Comparison of ENCODE assay signal across 1 cellular context in genomic region chr2:121755237-121756111, GRCh38.
TF ChIP-seq lines count a peak whose summit lies in the region.

Gene TSN (plus strand): TSS chr2:121755651. CDS start chr2:121755780, 129 bp downstream.

TF ChIP-seq in HepG2, 621 proteins besides CTCF, POLR2A, EP300 and RAD21 (continued from another document):
- no peak for TF ChIP-seq U2AF1 (optimal IDR thresholded peaks at IDR 0.05; ENCODE audit: low read depth, low read length)
- TF ChIP-seq ZNF20 (CRISPR knock-in tag; IDR thresholded peaks at IDR 0.05): no peak
- no peak for TF ChIP-seq ZBTB21 (CRISPR knock-in tag; IDR thresholded peaks at IDR 0.05)
- 0 out of 2 replicates have a peak, but pooled peaks have one; percentile 49 for TF ChIP-seq ZBTB46 (CRISPR knock-in tag; IDR thresholded peaks at IDR 0.05; ENCODE audit: borderline replicate concordance)
- TF ChIP-seq TAF15 (IDR thresholded peaks at IDR 0.05; ENCODE audit: low read depth, low read length, poor library complexity, severe bottlenecking): peak; percentile 81
- TF ChIP-seq ZNF850 (CRISPR knock-in tag; conservative IDR thresholded peaks at IDR 0.05): no peak
- TF ChIP-seq, protein P1, sequence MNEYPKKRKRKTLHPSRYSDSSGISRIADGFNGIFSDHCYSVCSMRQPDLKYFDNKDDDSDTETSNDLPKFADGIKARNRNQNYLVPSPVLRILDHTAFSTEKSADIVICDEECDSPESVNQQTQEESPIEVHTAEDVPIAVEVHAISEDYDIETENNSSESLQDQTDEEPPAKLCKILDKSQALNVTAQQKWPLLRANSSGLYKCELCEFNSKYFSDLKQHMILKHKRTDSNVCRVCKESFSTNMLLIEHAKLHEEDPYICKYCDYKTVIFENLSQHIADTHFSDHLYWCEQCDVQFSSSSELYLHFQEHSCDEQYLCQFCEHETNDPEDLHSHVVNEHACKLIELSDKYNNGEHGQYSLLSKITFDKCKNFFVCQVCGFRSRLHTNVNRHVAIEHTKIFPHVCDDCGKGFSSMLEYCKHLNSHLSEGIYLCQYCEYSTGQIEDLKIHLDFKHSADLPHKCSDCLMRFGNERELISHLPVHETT (CRISPR knock-in tag; conservative IDR thresholded peaks at IDR 0.05): peak; percentile 97
- TF ChIP-seq NR1H2 (CRISPR knock-in tag; IDR thresholded peaks at IDR 0.05; ENCODE audit: borderline replicate concordance, low read depth): no peak
- TF ChIP-seq ZNF772 (CRISPR knock-in tag; IDR thresholded peaks at IDR 0.05): peak; percentile 93; the same call in 1 of the 2 replicates
- peak; percentile 37; the same call in 1 of the 2 replicates for TF ChIP-seq ZNF24 (IDR thresholded peaks at IDR 0.05)
- peak; percentile 99 for TF ChIP-seq KDM2A (CRISPR knock-in tag; IDR thresholded peaks at IDR 0.05; ENCODE audit: borderline replicate concordance, low read depth)
- no peak; the same call in 1 of the 2 replicates for TF ChIP-seq SOX5 (CRISPR knock-in tag; IDR thresholded peaks at IDR 0.05; ENCODE audit: borderline replicate concordance)
- TF ChIP-seq FOXO4 (CRISPR knock-in tag; conservative IDR thresholded peaks at IDR 0.05): no peak
- TF ChIP-seq CHD4 (IDR thresholded peaks at IDR 0.05; ENCODE audit: borderline replicate concordance, low read length): no peak
- no peak for TF ChIP-seq SNAI1 (CRISPR knock-in tag; IDR thresholded peaks at IDR 0.05; ENCODE audit: borderline replicate concordance)
- TF ChIP-seq RAD51 (IDR thresholded peaks at IDR 0.05; ENCODE audit: borderline replicate concordance): peak; percentile 45; the same call in 1 of the 2 replicates
- no peak for TF ChIP-seq HES4 (CRISPR knock-in tag; IDR thresholded peaks at IDR 0.05; ENCODE audit: borderline replicate concordance)
- no peak; the same call in 1 of the 2 replicates for TF ChIP-seq ZNF3 (CRISPR knock-in tag; IDR thresholded peaks at IDR 0.05)
- TF ChIP-seq SP1 (IDR thresholded peaks at IDR 0.05): 0 out of 2 replicates have a peak, but pooled peaks have one; percentile 67
- peak; percentile 100 for TF ChIP-seq SP1 (CRISPR knock-in tag; IDR thresholded peaks at IDR 0.05)
- TF ChIP-seq, protein P2, sequence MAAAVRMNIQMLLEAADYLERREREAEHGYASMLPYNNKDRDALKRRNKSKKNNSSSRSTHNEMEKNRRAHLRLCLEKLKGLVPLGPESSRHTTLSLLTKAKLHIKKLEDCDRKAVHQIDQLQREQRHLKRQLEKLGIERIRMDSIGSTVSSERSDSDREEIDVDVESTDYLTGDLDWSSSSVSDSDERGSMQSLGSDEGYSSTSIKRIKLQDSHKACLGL (CRISPR knock-in tag; IDR thresholded peaks at IDR 0.05): peak; percentile 97
- TF ChIP-seq ATF1 (CRISPR knock-in tag; IDR thresholded peaks at IDR 0.05): 0 out of 2 replicates have a peak, but pooled peaks have one; percentile 34
- peak; percentile 91 for TF ChIP-seq MTERF4 (CRISPR knock-in tag; IDR thresholded peaks at IDR 0.05)
- no peak; the same call in 1 of the 2 replicates for TF ChIP-seq NFAT5 (CRISPR knock-in tag; IDR thresholded peaks at IDR 0.05)
- TF ChIP-seq NFYB (CRISPR knock-in tag; IDR thresholded peaks at IDR 0.05): peak; percentile 52
- peak; percentile 91; the same call in 1 of the 2 replicates for TF ChIP-seq ZKSCAN8 (CRISPR knock-in tag; IDR thresholded peaks at IDR 0.05; ENCODE audit: borderline replicate concordance)
- TF ChIP-seq ZMAT3 (CRISPR knock-in tag; conservative IDR thresholded peaks at IDR 0.05): peak; percentile 97
- TF ChIP-seq GATAD1 (CRISPR knock-in tag; IDR thresholded peaks at IDR 0.05): peak; percentile 100
- TF ChIP-seq GABPB1 (CRISPR knock-in tag; IDR thresholded peaks at IDR 0.05): peak; percentile 96
- TF ChIP-seq, protein P3, sequence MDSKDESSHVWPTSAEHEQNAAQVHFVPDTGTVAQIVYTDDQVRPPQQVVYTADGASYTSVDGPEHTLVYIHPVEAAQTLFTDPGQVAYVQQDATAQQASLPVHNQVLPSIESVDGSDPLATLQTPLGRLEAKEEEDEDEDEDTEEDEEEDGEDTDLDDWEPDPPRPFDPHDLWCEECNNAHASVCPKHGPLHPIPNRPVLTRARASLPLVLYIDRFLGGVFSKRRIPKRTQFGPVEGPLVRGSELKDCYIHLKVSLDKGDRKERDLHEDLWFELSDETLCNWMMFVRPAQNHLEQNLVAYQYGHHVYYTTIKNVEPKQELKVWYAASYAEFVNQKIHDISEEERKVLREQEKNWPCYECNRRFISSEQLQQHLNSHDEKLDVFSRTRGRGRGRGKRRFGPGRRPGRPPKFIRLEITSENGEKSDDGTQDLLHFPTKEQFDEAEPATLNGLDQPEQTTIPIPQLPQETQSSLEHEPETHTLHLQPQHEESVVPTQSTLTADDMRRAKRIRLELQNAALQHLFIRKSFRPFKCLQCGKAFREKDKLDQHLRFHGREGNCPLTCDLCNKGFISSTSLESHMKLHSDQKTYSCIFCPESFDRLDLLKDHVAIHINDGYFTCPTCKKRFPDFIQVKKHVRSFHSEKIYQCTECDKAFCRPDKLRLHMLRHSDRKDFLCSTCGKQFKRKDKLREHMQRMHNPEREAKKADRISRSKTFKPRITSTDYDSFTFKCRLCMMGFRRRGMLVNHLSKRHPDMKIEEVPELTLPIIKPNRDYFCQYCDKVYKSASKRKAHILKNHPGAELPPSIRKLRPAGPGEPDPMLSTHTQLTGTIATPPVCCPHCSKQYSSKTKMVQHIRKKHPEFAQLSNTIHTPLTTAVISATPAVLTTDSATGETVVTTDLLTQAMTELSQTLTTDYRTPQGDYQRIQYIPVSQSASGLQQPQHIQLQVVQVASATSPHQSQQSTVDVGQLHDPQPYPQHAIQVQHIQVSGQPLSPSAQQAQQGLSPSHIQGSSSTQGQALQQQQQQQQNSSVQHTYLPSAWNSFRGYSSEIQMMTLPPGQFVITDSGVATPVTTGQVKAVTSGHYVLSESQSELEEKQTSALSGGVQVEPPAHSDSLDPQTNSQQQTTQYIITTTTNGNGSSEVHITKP (CRISPR knock-in tag; IDR thresholded peaks at IDR 0.05; ENCODE audit: low read depth): peak; percentile 63; the same call in 1 of the 2 replicates
- TF ChIP-seq ZNF468 (CRISPR knock-in tag; IDR thresholded peaks at IDR 0.05): no peak
- peak; percentile 18; the same call in 1 of the 2 replicates for TF ChIP-seq ZNF256 (CRISPR knock-in tag; conservative IDR thresholded peaks at IDR 0.05)
- TF ChIP-seq ZNF691 (CRISPR knock-in tag; IDR thresholded peaks at IDR 0.05; ENCODE audit: borderline replicate concordance, low read depth): peak; percentile 96; the same call in 1 of the 2 replicates
- no peak for TF ChIP-seq ZNF33A (CRISPR knock-in tag; IDR thresholded peaks at IDR 0.05; ENCODE audit: borderline replicate concordance)
- TF ChIP-seq FOXA1 (IDR thresholded peaks at IDR 0.05): no peak
- TF ChIP-seq FOXA1 (CRISPR knock-in tag; IDR thresholded peaks at IDR 0.05): peak; percentile 47
- TF ChIP-seq RFX5 (IDR thresholded peaks at IDR 0.05; ENCODE audit: low read depth, low read length): peak; percentile 36; the same call in 1 of the 2 replicates
